ENCODE assay signal across 20 cellular contexts in the genomic region with DNA sequence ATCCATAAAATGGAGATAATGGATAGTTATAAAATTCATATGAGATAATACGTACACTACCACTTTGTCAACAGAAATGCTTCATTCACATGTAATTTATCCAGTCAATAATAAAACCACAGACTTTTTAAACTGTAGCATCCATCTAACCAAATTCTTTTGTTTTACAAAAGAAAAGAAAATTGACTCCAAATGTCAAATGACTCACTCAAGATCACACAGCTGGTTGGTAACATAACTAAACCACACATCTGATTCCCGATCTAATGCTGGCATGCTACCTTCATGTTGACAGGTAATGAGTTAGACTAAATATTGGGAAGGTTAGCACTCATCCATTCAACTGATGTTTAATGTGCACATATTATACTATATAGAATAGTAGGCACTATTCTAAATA. TPM values are rescaled to one million over a fixed set of nuclear protein-coding genes. Genes with fewer than 3 reads are reported as not detected.
DNase-seq lines count a peak whose midpoint lies in the region; ATAC-seq and TF ChIP-seq lines count a peak whose summit lies in the region.
"Had no signal": no experiment of that assay in that cellular context is flagged by ENCODE, and none has a peak within 500 bp of the region (broad histone marks: within the 10 kb centered on the region; RNA-seq: fewer than 3 reads in every experiment).

No MANE protein-coding gene starts in this region.

- H3K4me3 ChIP-seq in fibroblast of mammary gland (ENCODE audit: control insufficient read depth, low read depth, low read length) = no peak overlapping the region
- H3K4me3 ChIP-seq: A549, GM12878, HAP-1 had no signal

- DNase-seq in ELR (ENCODE audit: low read depth) (peak; percentile 25), M059J (ENCODE audit: low read depth) (peak; percentile 67), fibroblast of mammary gland (ENCODE audit: low read depth) (peak; percentile 30), left lobe of liver (ENCODE audit: low spot score) (no peak)
- DNase-seq in activated naive CD4-positive, alpha-beta T cell treated with anti-CD3 and anti-CD28 coated beads, Interleukin-2, amount 50 U/mL, for 16 hours = no peak
- DNase-seq in stimulated activated CD4-positive, alpha-beta T cell treated with anti-CD3 and anti-CD28 coated beads, Interleukin-2, amount 100 ng/mL, for 24 hours = no peak
- DNase-seq: 8988T; ACHN; C1 segment of cervical spinal cord; Calu3; CD4-positive, alpha-beta memory T cell; COR-L47; DND-41; GDM1; GOT3; HFFc6 had no signal

- TF ChIP-seq CTCF in fibroblast of mammary gland (conservative IDR thresholded peaks at IDR 0.05; ENCODE audit: control insufficient read depth, insufficient read depth, low read depth, low read length) = no peak

- ATAC-seq in left lobe of liver (no peak), GM21367 (IDR thresholded peaks at IDR 0.05; ENCODE audit: unreplicated experiment) (no peak)
- ATAC-seq: A549, GM12878 had no signal

RNA-seq across cellular contexts. Expression of gene FRMD3, which starts 4.9 kb away (rescaled TPM):
- total RNA-seq in M059J (2014; rRNA removed; shearing (Covaris generic)) = 5.0 and 5.8 TPM in 2 replicates
- total RNA-seq in left lobe of liver = 0.53 TPM

Comparison
In these comparisons a context has a peak if more than half of its experiments do, and no peak if none do; other contexts are left out.
1. DNase-seq: peak in ELR (single experiment), M059J (single experiment) and fibroblast of mammary gland (single experiment); none in left lobe of liver (single experiment), activated naive CD4-positive, alpha-beta T cell treated with anti-CD3 and anti-CD28 coated beads, Interleukin-2, amount 50 U/mL, for 16 hours (single experiment) and stimulated activated CD4-positive, alpha-beta T cell treated with anti-CD3 and anti-CD28 coated beads, Interleukin-2, amount 100 ng/mL, for 24 hours (0 of 2).